In the genomic region with DNA sequence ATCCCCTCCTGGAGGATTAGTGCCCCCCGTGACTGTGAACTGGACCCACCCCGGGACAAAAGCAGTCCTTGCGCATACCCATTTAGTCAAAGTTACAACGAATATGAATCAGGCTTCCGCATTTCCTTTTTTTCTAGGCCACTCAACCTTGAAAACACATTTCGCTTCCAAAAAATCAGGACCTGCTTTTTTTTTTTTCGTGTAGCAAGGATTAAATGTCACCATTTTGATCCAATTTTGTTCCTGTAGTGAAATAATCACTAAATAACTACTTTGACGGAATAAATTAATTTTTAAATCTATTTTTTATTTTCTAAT, we compare ENCODE assay signal across 2 cellular contexts.
TF ChIP-seq lines count a peak whose summit lies in the region.

No MANE protein-coding gene starts in this region.

TF ChIP-seq in SK-N-SH, 30 proteins besides CTCF, POLR2A, EP300 and RAD21 (continued from another document):
- TF ChIP-seq RFX5 (IDR thresholded peaks at IDR 0.05; ENCODE audit: low read length) (no peak), GABPA (IDR thresholded peaks at IDR 0.05; ENCODE audit: low read depth) (no peak), EZH2phosphoT487 (IDR thresholded peaks at IDR 0.05; ENCODE audit: borderline replicate concordance, low read depth) (no peak), ELF1 (IDR thresholded peaks at IDR 0.05) (no peak), YY1 (IDR thresholded peaks at IDR 0.05; ENCODE audit: low read depth) (no peak)

TF ChIP-seq in SK-N-SH treated with all-trans-retinoic acid at 6 μM for 48 hours, 23 proteins besides CTCF, POLR2A, EP300 and RAD21 (continued from another document):
- TF ChIP-seq, protein P1, sequence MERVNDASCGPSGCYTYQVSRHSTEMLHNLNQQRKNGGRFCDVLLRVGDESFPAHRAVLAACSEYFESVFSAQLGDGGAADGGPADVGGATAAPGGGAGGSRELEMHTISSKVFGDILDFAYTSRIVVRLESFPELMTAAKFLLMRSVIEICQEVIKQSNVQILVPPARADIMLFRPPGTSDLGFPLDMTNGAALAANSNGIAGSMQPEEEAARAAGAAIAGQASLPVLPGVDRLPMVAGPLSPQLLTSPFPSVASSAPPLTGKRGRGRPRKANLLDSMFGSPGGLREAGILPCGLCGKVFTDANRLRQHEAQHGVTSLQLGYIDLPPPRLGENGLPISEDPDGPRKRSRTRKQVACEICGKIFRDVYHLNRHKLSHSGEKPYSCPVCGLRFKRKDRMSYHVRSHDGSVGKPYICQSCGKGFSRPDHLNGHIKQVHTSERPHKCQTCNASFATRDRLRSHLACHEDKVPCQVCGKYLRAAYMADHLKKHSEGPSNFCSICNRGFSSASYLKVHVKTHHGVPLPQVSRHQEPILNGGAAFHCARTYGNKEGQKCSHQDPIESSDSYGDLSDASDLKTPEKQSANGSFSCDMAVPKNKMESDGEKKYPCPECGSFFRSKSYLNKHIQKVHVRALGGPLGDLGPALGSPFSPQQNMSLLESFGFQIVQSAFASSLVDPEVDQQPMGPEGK (CRISPR knock-in tag; IDR thresholded peaks at IDR 0.05; ENCODE audit: borderline replicate concordance), result no peak
- TF ChIP-seq TCF4 (CRISPR knock-in tag; IDR thresholded peaks at IDR 0.05; ENCODE audit: borderline replicate concordance), result no peak
